In genomic region chr1:228391411-228392020, GRCh38 we compare ENCODE assay signal across 1 cellular context.
A peak's percentile ranks its signal among the peaks of the same experiment; 100 is the strongest.
TF ChIP-seq lines count a peak whose summit lies in the region.

No MANE protein-coding gene starts in this region.

TF ChIP-seq in K562, 482 proteins besides CTCF, POLR2A, EP300 and RAD21 (continued from another document):
- TF ChIP-seq, protein P1, sequence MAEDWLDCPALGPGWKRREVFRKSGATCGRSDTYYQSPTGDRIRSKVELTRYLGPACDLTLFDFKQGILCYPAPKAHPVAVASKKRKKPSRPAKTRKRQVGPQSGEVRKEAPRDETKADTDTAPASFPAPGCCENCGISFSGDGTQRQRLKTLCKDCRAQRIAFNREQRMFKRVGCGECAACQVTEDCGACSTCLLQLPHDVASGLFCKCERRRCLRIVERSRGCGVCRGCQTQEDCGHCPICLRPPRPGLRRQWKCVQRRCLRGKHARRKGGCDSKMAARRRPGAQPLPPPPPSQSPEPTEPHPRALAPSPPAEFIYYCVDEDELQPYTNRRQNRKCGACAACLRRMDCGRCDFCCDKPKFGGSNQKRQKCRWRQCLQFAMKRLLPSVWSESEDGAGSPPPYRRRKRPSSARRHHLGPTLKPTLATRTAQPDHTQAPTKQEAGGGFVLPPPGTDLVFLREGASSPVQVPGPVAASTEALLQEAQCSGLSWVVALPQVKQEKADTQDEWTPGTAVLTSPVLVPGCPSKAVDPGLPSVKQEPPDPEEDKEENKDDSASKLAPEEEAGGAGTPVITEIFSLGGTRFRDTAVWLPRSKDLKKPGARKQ (CRISPR knock-in tag; IDR thresholded peaks at IDR 0.05): no peak
- TF ChIP-seq NUFIP1 (IDR thresholded peaks at IDR 0.05; ENCODE audit: partially characterized antibody) (no peak), AFF1 (IDR thresholded peaks at IDR 0.05; ENCODE audit: low read depth in 1 of 2, partially characterized antibody in 2 of 2) (no peak), RBFOX2 (IDR thresholded peaks at IDR 0.05; ENCODE audit: low read depth, low read length) (peak; percentile 64)
- TF ChIP-seq, protein P2, sequence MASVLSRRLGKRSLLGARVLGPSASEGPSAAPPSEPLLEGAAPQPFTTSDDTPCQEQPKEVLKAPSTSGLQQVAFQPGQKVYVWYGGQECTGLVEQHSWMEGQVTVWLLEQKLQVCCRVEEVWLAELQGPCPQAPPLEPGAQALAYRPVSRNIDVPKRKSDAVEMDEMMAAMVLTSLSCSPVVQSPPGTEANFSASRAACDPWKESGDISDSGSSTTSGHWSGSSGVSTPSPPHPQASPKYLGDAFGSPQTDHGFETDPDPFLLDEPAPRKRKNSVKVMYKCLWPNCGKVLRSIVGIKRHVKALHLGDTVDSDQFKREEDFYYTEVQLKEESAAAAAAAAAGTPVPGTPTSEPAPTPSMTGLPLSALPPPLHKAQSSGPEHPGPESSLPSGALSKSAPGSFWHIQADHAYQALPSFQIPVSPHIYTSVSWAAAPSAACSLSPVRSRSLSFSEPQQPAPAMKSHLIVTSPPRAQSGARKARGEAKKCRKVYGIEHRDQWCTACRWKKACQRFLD (CRISPR knock-in tag; IDR thresholded peaks at IDR 0.05): no peak
